19 cellular contexts compared by ENCODE assay signal in the genomic region with DNA sequence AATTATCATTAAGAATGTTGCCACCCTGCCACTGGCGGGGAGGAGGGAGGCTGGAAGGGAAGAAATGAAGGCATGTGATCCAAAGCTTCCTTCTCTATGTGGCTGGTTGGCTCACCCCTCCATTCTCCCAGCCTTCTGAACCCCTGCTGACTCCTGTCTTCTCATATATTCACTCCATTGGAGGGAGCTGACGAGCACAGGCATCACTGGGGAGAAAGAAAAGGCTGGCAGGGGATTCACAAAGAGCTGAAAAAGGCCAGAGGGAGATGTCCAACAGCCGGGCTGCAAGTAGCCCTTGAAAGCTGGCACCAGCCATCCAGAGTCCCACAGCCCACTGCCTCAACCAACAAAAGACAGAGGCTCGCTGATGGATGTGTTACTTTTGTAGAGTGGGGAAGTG.
DNase-seq lines count a peak whose midpoint lies in the region; TF ChIP-seq lines count a peak whose summit lies in the region.
"Had no signal": no experiment of that assay in that cellular context is flagged by ENCODE, and none has a peak within 500 bp of the region (broad histone marks: within the 10 kb centered on the region; RNA-seq: fewer than 3 reads in every experiment).

No MANE protein-coding gene starts in this region.

- 61 to 91% (median 83%) methylated on average over 3 to 4 of the region's 4 CpGs for WGBS in stomach, 5 donors

- TF ChIP-seq POLR2A in stomach (IDR thresholded peaks at IDR 0.05) = no peak

- no peak for TF ChIP-seq CTCF in stomach (IDR thresholded peaks at IDR 0.05)

- TF ChIP-seq EP300 in stomach (IDR thresholded peaks at IDR 0.05) = no peak

- no peaks in the 10 kb centered on the region for H3K9me3 ChIP-seq in SJCRH30 (replicated peaks)
- peaks cover 0 to 11% (median 4%) of the 10 kb centered on the region in 4 donors for H3K9me3 ChIP-seq in stomach
- H3K9me3 ChIP-seq: SJSA1 had no signal

- H3K4me1 ChIP-seq in SJCRH30 (peaks cover 40% of the 10 kb centered on the region), stomach (no peaks in the 10 kb centered on the region)

- H3K27ac ChIP-seq in SJCRH30 (peak overlapping the region; percentile 70), stomach (peak overlapping the region in 1 of 5 donors; percentile 1)
- H3K27ac ChIP-seq: SJSA1 had no signal

- DNase-seq in D341Med (ENCODE audit: low spot score) (peak; percentile 32), M059J (ENCODE audit: low read depth) (peak; percentile 2), SJCRH30 (peak; percentile 21 to 49), mesenteric fat pad (ENCODE audit: low spot score) (peak; percentile 62), NCI-H128 (lab: John Stamatoyannopoulos, UW; ENCODE audit: unreplicated experiment) (no peak), stomach (no peak), NCI-H146 treated with DMSO at 0.1 percent for 48 hours (lab: John Stamatoyannopoulos, UW; ENCODE audit: unreplicated experiment) (no peak), amniotic stem cell (lab: John Stamatoyannopoulos, UW) (no peak)
- DNase-seq: CD4-positive, CD25-positive, alpha-beta regulatory T cell; COR-L47; DMS153; KG1; NCI-H1417 treated with DMSO at 0.1 percent for 48 hours; NCI-H187 treated with DMSO at 0.1 percent for 48 hours; NCI-H510A; OCI-M1; SW 1271 had no signal

- H3K4me3 ChIP-seq in SJCRH30 (no peak overlapping the region), stomach (no peak overlapping the region)
- H3K4me3 ChIP-seq: GM23338, SJSA1 had no signal

- intact Hi-C loops in stomach (cut with DNase I; ENCODE audit: low total_unique reads) = no loop called here

- H3K27me3 ChIP-seq in SJCRH30 = no peaks in the 10 kb centered on the region
- peaks cover 0 to 9% (median 0%) of the 10 kb centered on the region in 3 donors for H3K27me3 ChIP-seq in stomach
- H3K27me3 ChIP-seq: SJSA1 had no signal

- no peaks in the 10 kb centered on the region for H3K36me3 ChIP-seq in SJCRH30
- no peaks in the 10 kb centered on the region for H3K36me3 ChIP-seq in stomach
- H3K36me3 ChIP-seq: SJSA1 had no signal

Comparison
In these comparisons a context has a peak if more than half of its experiments do, and no peak if none do; other contexts are left out.
1. DNase-seq: peak in D341Med (single experiment), M059J (single experiment), SJCRH30 (2 of 2) and mesenteric fat pad (single experiment); none in NCI-H128 (single experiment), stomach (single experiment), NCI-H146 treated with DMSO at 0.1 percent for 48 hours (single experiment) and amniotic stem cell (single experiment).